In the genomic region with DNA sequence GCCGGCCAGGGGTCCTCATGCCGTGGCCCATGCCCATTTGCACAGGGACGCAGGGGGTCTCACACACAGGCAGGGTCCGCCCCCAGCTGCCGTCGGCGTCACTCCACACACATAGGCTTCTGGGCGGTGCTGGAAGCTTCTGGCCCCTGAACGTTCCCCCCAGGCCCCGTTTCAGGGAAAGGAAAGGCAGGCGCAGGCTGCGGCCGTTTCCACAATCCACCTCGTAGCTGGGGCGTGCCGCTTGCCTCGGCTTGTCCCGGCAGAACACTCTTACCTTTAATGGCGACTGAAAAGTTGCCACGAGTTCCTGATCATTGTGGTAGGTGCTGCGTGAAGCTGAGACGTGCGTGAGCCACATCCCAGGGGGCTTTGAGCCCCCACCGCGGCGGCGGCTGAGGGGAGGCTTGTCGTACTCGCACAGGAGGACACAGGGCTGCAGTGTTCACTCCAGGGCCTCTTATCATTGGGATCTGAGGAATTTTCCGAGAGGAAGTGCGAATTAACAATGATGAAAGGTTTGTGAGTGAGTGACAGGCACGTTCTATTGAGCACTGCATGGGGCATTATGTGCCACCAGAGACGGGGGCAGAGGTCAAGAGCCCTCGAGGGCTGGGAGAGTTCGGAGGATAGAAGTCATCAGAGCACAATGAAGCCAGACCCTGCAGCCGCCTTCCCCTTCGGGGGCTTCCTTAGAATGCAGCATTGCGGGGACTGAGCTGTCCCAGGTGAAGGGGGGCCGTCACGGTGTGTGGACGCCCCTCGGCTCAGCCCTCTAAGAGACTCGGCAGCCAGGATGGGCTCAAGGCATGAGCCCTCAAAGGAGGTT, we compare ENCODE assay signal across 11 cellular contexts. TPM values are rescaled to one million over a fixed set of nuclear protein-coding genes. Genes with fewer than 3 reads are reported as not detected.
DNase-seq lines count a peak whose midpoint lies in the region; ATAC-seq and TF ChIP-seq lines count a peak whose summit lies in the region.
"Had no signal": no experiment of that assay in that cellular context is flagged by ENCODE, and none has a peak within 500 bp of the region (broad histone marks: within the 10 kb centered on the region; RNA-seq: fewer than 3 reads in every experiment).

No MANE protein-coding gene starts in this region.

- intact Hi-C loops in left ventricle myocardium inferior (cut with micrococcal nuclease): loop anchor here (10.0 kb wide), 1 partner anchor 78 kb away; no protein-coding TSS in a partner anchor
- intact Hi-C loops in activated CD4-positive, alpha-beta T cell treated with anti-CD3 and anti-CD28 coated beads, Interleukin-2, amount 10 ng/mL, durations not matched to agents 24 days and 14 days (cut with micrococcal nuclease): no loop called here

- DNase-seq in H7: peak; percentile 85
- peak; percentile 47 for DNase-seq in SK-MEL-5 (ENCODE audit: low read depth, low spot score)
- DNase-seq in left ventricle myocardium inferior: no peak
- DNase-seq in NCI-H1105 treated with DMSO at 0.1 percent for 48 hours (lab: John Stamatoyannopoulos, UW): no peak
- DNase-seq in activated CD4-positive, alpha-beta T cell treated with anti-CD3 and anti-CD28 coated beads, Interleukin-2, amount 10 ng/mL, durations not matched to agents 24 days and 14 days: no peak
- DNase-seq in cerebellar cortex (ENCODE audit: low spot score): no peak
- DNase-seq: EL, NCI-H524, WERI-Rb-1 had no signal

- no peaks in the 10 kb centered on the region for H3K9me3 ChIP-seq in left ventricle myocardium inferior (replicated peaks)
- no peaks in the 10 kb centered on the region for H3K9me3 ChIP-seq in neural cell (ENCODE audit: low read length)

- TF ChIP-seq CTCF in left ventricle myocardium inferior (IDR thresholded peaks at IDR 0.05; ENCODE audit: borderline replicate concordance) (no peak), neural cell (IDR thresholded peaks at IDR 0.05; ENCODE audit: poor library complexity, severe bottlenecking) (no peak)

- H2AFZ ChIP-seq in neural cell (ENCODE audit: low read depth, low read length): no peak overlapping the region

- TF ChIP-seq RAD21 in neural cell (conservative IDR thresholded peaks at IDR 0.05): no peak

- no peak for ATAC-seq in GM19397 (IDR thresholded peaks at IDR 0.05; ENCODE audit: unreplicated experiment)

- H3K4me2 ChIP-seq in neural cell (ENCODE audit: low read length): no peak overlapping the region

- peaks cover 4% of the 10 kb centered on the region for H3K4me1 Mint-ChIP-seq in activated CD4-positive, alpha-beta T cell treated with anti-CD3 and anti-CD28 coated beads, Interleukin-2, amount 10 ng/mL, durations not matched to agents 24 days and 14 days

- no peaks in the 10 kb centered on the region for H3F3A ChIP-seq in neural cell (ENCODE audit: insufficient read depth, low read length, poor library complexity, severe bottlenecking)

- H3K27me3 ChIP-seq in H7 (ENCODE audit: control insufficient read depth, insufficient read depth, low read length) (no peaks in the 10 kb centered on the region), left ventricle myocardium inferior (ENCODE audit: low read depth) (no peaks in the 10 kb centered on the region), neural cell (ENCODE audit: insufficient read depth, low read depth, low read length) (no peaks in the 10 kb centered on the region)

- H3K27ac ChIP-seq in left ventricle myocardium inferior (replicated peaks) (peak overlapping the region; percentile 76), neural cell (ENCODE audit: low read length) (no peak overlapping the region)
- H3K27ac ChIP-seq: WERI-Rb-1 had no signal

- H3K4me3 Mint-ChIP-seq in activated CD4-positive, alpha-beta T cell treated with anti-CD3 and anti-CD28 coated beads, Interleukin-2, amount 10 ng/mL, durations not matched to agents 24 days and 14 days: no peak overlapping the region

- no peak overlapping the region for H3K27ac Mint-ChIP-seq in activated CD4-positive, alpha-beta T cell treated with anti-CD3 and anti-CD28 coated beads, Interleukin-2, amount 10 ng/mL, durations not matched to agents 24 days and 14 days

- H3K36me3 ChIP-seq in H7 (replicated peaks; ENCODE audit: control insufficient read depth, insufficient read depth, low read length) (no peaks in the 10 kb centered on the region), left ventricle myocardium inferior (peaks cover 26% of the 10 kb centered on the region), neural cell (ENCODE audit: insufficient read depth, low read length) (peaks cover 8% of the 10 kb centered on the region)

- H3K4me3 ChIP-seq in H7 (ENCODE audit: insufficient read depth, low read depth, low read length) (no peak overlapping the region), left ventricle myocardium inferior (peak overlapping the region; percentile 23), neural cell (ENCODE audit: low read length) (peak overlapping the region; percentile 28)

- H3K36me3 Mint-ChIP-seq in activated CD4-positive, alpha-beta T cell treated with anti-CD3 and anti-CD28 coated beads, Interleukin-2, amount 10 ng/mL, durations not matched to agents 24 days and 14 days (ENCODE audit: low read depth): no peaks in the 10 kb centered on the region

- in situ Hi-C loops in SK-MEL-5 (cut with HindIII; ENCODE audit: low pct_unique_long_range_greater_than_20kb, low sequenced_read_pairs): no loop called here

- no peak for TF ChIP-seq EP300 in neural cell (conservative IDR thresholded peaks at IDR 0.05; ENCODE audit: poor library complexity, severe bottlenecking)

- H3K27me3 Mint-ChIP-seq in activated CD4-positive, alpha-beta T cell treated with anti-CD3 and anti-CD28 coated beads, Interleukin-2, amount 10 ng/mL, durations not matched to agents 24 days and 14 days: no peaks in the 10 kb centered on the region

- no peaks in the 10 kb centered on the region for H3K9me2 ChIP-seq in neural cell (ENCODE audit: insufficient read depth, low read length)

- no peaks in the 10 kb centered on the region for H3K79me2 ChIP-seq in neural cell (replicated peaks; ENCODE audit: insufficient read depth, low read length)

- H4K20me1 ChIP-seq in neural cell (ENCODE audit: insufficient read depth): no peaks in the 10 kb centered on the region

- peaks cover 37% of the 10 kb centered on the region for H3K4me1 ChIP-seq in left ventricle myocardium inferior

- H3K9ac ChIP-seq in neural cell (ENCODE audit: low read length): peak overlapping the region; percentile 9

- no peaks in the 10 kb centered on the region for H3K9me3 Mint-ChIP-seq in activated CD4-positive, alpha-beta T cell treated with anti-CD3 and anti-CD28 coated beads, Interleukin-2, amount 10 ng/mL, durations not matched to agents 24 days and 14 days

TF ChIP-seq in neural cell, 6 proteins besides CTCF, POLR2A, EP300 and RAD21:
- TF ChIP-seq EZH2 (IDR thresholded peaks at IDR 0.05; ENCODE audit: borderline replicate concordance, insufficient read depth, low read length, poor library complexity, severe bottlenecking) (no peak), POLR2AphosphoS5 (IDR thresholded peaks at IDR 0.05) (no peak), SMC3 (conservative IDR thresholded peaks at IDR 0.05; ENCODE audit: poor library complexity) (no peak), MXI1 (conservative IDR thresholded peaks at IDR 0.05; ENCODE audit: poor library complexity, severe bottlenecking) (no peak), TAF1 (IDR thresholded peaks at IDR 0.05; ENCODE audit: low read depth) (no peak)
- TF ChIP-seq, protein P1, sequence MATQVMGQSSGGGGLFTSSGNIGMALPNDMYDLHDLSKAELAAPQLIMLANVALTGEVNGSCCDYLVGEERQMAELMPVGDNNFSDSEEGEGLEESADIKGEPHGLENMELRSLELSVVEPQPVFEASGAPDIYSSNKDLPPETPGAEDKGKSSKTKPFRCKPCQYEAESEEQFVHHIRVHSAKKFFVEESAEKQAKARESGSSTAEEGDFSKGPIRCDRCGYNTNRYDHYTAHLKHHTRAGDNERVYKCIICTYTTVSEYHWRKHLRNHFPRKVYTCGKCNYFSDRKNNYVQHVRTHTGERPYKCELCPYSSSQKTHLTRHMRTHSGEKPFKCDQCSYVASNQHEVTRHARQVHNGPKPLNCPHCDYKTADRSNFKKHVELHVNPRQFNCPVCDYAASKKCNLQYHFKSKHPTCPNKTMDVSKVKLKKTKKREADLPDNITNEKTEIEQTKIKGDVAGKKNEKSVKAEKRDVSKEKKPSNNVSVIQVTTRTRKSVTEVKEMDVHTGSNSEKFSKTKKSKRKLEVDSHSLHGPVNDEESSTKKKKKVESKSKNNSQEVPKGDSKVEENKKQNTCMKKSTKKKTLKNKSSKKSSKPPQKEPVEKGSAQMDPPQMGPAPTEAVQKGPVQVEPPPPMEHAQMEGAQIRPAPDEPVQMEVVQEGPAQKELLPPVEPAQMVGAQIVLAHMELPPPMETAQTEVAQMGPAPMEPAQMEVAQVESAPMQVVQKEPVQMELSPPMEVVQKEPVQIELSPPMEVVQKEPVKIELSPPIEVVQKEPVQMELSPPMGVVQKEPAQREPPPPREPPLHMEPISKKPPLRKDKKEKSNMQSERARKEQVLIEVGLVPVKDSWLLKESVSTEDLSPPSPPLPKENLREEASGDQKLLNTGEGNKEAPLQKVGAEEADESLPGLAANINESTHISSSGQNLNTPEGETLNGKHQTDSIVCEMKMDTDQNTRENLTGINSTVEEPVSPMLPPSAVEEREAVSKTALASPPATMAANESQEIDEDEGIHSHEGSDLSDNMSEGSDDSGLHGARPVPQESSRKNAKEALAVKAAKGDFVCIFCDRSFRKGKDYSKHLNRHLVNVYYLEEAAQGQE (IDR thresholded peaks at IDR 0.05; ENCODE audit: borderline replicate concordance): no peak

RNA-seq across cellular contexts. Expression of a gene that starts 53.6 kb away (rescaled TPM):
- total RNA-seq in H7 (2014; rRNA removed; shearing (Covaris generic)): 21.2 and 21.3 TPM in 2 replicates
- 8.9 and 10.8 TPM in 2 replicates for total RNA-seq in SK-MEL-5 (2014; rRNA removed; shearing (Covaris generic))
- polyA plus RNA-seq in SK-MEL-5 (2015; cell fraction: cytosol; rRNA removed): 12.0 and 16.0 TPM in 2 replicates
- 74.9 and 94.9 TPM in 2 replicates for polyA plus RNA-seq in SK-MEL-5 (2015; cell fraction: nucleus; rRNA removed)
- total RNA-seq in left ventricle myocardium inferior: 41.2 TPM
- 88.0 and 95.2 TPM in 2 replicates for polyA plus RNA-seq in neural cell
- 123 and 129 TPM in 2 replicates for polyA minus RNA-seq in neural cell
- total RNA-seq in activated CD4-positive, alpha-beta T cell treated with anti-CD3 and anti-CD28 coated beads, Interleukin-2, amount 10 ng/mL, durations not matched to agents 24 days and 14 days: 0.09 and 0.38 TPM in 2 replicates

Comparison
In these comparisons a context has a peak if more than half of its experiments do, and no peak if none do; other contexts are left out.
1. DNase-seq: peak in H7 (single experiment) and SK-MEL-5 (single experiment); none in left ventricle myocardium inferior (single experiment), NCI-H1105 treated with DMSO at 0.1 percent for 48 hours (single experiment), activated CD4-positive, alpha-beta T cell treated with anti-CD3 and anti-CD28 coated beads, Interleukin-2, amount 10 ng/mL, durations not matched to agents 24 days and 14 days (single experiment) and cerebellar cortex (single experiment).